ENCODE assay signal across 23 cellular contexts in genomic region chr1:226529891-226530290, GRCh38. TPM values are rescaled to one million over a fixed set of nuclear protein-coding genes. Genes with fewer than 3 reads are reported as not detected.
"Had no signal": no experiment of that assay in that cellular context is flagged by ENCODE, and none has a peak within 500 bp of the region (broad histone marks: within the 10 kb centered on the region; RNA-seq: fewer than 3 reads in every experiment).

No MANE protein-coding gene starts in this region.

- H3K4me1 ChIP-seq: left lung, right lobe of liver, upper lobe of left lung had no signal

- ATAC-seq: heart left ventricle; left lung; mucosa of descending colon; naive thymus-derived CD8-positive, alpha-beta T cell; pancreas; right lobe of liver; stimulated activated effector memory CD8-positive, alpha-beta T cell treated with anti-CD3 and anti-CD28 coated beads, Interleukin-12 subunit alpha, Interleukin-12 subunit beta, amount 100 ng/mL, for 72 hours had no signal

- H3K4me3 ChIP-seq: coronary artery, esophagus squamous epithelium, heart left ventricle, hepatocyte, left lung, mucosa of descending colon, pancreas, right lobe of liver, thoracic aorta, tibial nerve, upper lobe of left lung had no signal

- H3K27me3 ChIP-seq: heart left ventricle, hepatocyte, left lung, neutrophil, pancreas, right lobe of liver, tibial nerve, upper lobe of left lung had no signal

- H3K36me3 ChIP-seq: esophagus squamous epithelium, heart left ventricle, left lung, neutrophil, pancreas, right lobe of liver, thoracic aorta, tibial nerve, upper lobe of left lung had no signal

- H3K9me3 ChIP-seq: esophagus squamous epithelium, mucosa of descending colon, neutrophil, pancreas, right lobe of liver, thoracic aorta, upper lobe of left lung had no signal

- H3K27ac ChIP-seq: coronary artery, esophagus squamous epithelium, heart left ventricle, hepatocyte, left lung, neutrophil, pancreas, right lobe of liver, thoracic aorta, tibial nerve, upper lobe of left lung had no signal

- DNase-seq: dermis blood vessel endothelial cell; effector memory CD4-positive, alpha-beta T cell; erythroblast; esophagus squamous epithelium; foreskin melanocyte; heart left ventricle; kidney; left lung; mesenchymal stem cell; mucosa of descending colon; naive thymus-derived CD8-positive, alpha-beta T cell; pancreas; right lobe of liver; stimulated activated CD4-positive, alpha-beta T cell treated with anti-CD3 and anti-CD28 coated beads, Interleukin-2, amount 100 ng/mL, for 24 hours; stimulated activated CD4-positive, alpha-beta T cell treated with anti-CD3 and anti-CD28 coated beads, Interleukin-4, amount 100 ng/mL, for 24 hours; stimulated activated naive CD4-positive, alpha-beta T cell treated with Interleukin-2 at 50 U/mL for 16 hours had no signal

RNA-seq across cellular contexts. Expression of gene STUM, which starts 18.7 kb away (rescaled TPM):
- polyA plus RNA-seq: hepatocyte; naive thymus-derived CD8-positive, alpha-beta T cell had no signal
